In genomic region chr3:111690242-111690641, GRCh38 we compare ENCODE assay signal across 8 cellular contexts. TPM values are rescaled to one million over a fixed set of nuclear protein-coding genes. Genes with fewer than 3 reads are reported as not detected.
DNase-seq lines count a peak whose midpoint lies in the region; ATAC-seq lines count a peak whose summit lies in the region.

No MANE protein-coding gene starts in this region.

- no peak overlapping the region for H3K4me3 Mint-ChIP-seq in activated naive CD8-positive, alpha-beta T cell treated with anti-CD3 and anti-CD28 coated beads, Interleukin-2, amount 50 U/mL, for 24 hours

- H3K27ac Mint-ChIP-seq in activated naive CD8-positive, alpha-beta T cell treated with anti-CD3 and anti-CD28 coated beads, Interleukin-2, amount 50 U/mL, for 24 hours: peak overlapping the region; percentile 49

- H3K36me3 Mint-ChIP-seq in activated naive CD8-positive, alpha-beta T cell treated with anti-CD3 and anti-CD28 coated beads, Interleukin-2, amount 50 U/mL, for 24 hours (ENCODE audit: low read depth): peaks cover 10% of the 10 kb centered on the region

- no peaks in the 10 kb centered on the region for H3K27me3 Mint-ChIP-seq in activated naive CD8-positive, alpha-beta T cell treated with anti-CD3 and anti-CD28 coated beads, Interleukin-2, amount 50 U/mL, for 24 hours

- ATAC-seq in GM19468 (IDR thresholded peaks at IDR 0.05; ENCODE audit: extremely low read depth, unreplicated experiment) (peak; percentile 67), HG03354 (IDR thresholded peaks at IDR 0.05; ENCODE audit: poor library complexity, severe bottlenecking, unreplicated experiment) (peak; percentile 90)
- peak; percentile 83 for ATAC-seq in activated naive CD8-positive, alpha-beta T cell treated with anti-CD3 and anti-CD28 coated beads, Interleukin-2, amount 50 U/mL, for 24 hours

- DNase-seq in Daoy (ENCODE audit: low read depth) (peak; percentile 71), DMS153 treated with DMSO at 0.1 percent for 48 hours (lab: John Stamatoyannopoulos, UW; ENCODE audit: unreplicated experiment) (no peak), DMS114 treated with DMSO at 0.1 percent for 48 hours (lab: John Stamatoyannopoulos, UW; ENCODE audit: unreplicated experiment) (no peak), amygdala (lab: John Stamatoyannopoulos, UW) (no peak), OCI-M2 (lab: John Stamatoyannopoulos, UW; ENCODE audit: unreplicated experiment) (no peak)
- DNase-seq in activated naive CD8-positive, alpha-beta T cell treated with anti-CD3 and anti-CD28 coated beads, Interleukin-2, amount 50 U/mL, for 24 hours: no peak

- no peaks in the 10 kb centered on the region for H3K9me3 Mint-ChIP-seq in activated naive CD8-positive, alpha-beta T cell treated with anti-CD3 and anti-CD28 coated beads, Interleukin-2, amount 50 U/mL, for 24 hours

- H3K4me1 Mint-ChIP-seq in activated naive CD8-positive, alpha-beta T cell treated with anti-CD3 and anti-CD28 coated beads, Interleukin-2, amount 50 U/mL, for 24 hours: peaks cover 79% of the 10 kb centered on the region

RNA-seq across cellular contexts. Expression of gene PLCXD2, which starts 15.8 kb away (rescaled TPM):
- total RNA-seq in Daoy (2014; rRNA removed; shearing (Covaris generic)): 2.4 and 4.2 TPM in 2 replicates
